Comparison of ENCODE assay signal across 1 cellular context in genomic region chr1:198915327-198916231, GRCh38.
TF ChIP-seq lines count a peak whose summit lies in the region.

No MANE protein-coding gene starts in this region.

TF ChIP-seq in IMR-90, 13 proteins besides CTCF, POLR2A, EP300 and RAD21 (continued from another document):
- no peak for TF ChIP-seq FOS (IDR thresholded peaks at IDR 0.05; ENCODE audit: low read depth, low read length)
- TF ChIP-seq MXI1 (IDR thresholded peaks at IDR 0.05; ENCODE audit: borderline replicate concordance, low read depth, low read length), result no peak
